In the genomic region with DNA sequence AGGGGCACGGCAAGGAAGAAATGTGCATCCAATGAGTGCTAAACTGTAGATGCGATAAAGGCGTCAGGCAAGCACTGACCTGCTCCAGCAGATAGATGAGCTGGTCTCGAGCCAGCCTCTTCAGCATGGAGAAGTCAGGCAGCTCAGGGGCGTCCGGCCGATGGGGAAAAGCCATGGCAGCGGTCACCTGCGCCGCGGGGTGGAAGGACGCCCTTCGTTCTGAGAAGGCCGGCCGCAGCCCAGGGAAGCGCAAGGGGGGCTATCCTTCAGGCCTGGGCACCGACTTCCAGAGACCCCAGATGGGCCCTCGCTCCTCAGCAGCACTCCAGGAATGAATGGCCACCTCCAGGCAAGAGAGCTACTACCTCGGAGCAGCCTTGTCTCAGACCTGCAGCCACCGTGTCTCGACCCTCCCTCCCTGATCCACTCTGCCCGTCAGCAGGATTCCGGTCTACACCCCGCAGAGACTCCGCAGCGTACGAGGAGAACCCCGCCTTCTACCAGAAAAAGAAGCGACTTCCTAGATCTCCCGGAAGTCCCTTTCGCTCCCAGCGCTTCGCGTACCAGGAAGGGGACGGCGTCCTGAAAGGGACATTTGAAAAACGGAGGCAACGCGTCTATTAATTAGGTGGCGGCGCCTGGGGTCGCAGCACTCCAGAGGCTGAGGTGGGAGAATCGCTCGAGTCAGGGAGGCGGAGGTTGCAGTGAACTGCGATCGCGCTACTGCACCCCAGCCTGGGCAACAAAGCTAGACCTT, we compare ENCODE assay signal across 8 cellular contexts. TPM values are rescaled to one million over a fixed set of nuclear protein-coding genes. Genes with fewer than 3 reads are reported as not detected.
DNase-seq lines count a peak whose midpoint lies in the region; ATAC-seq and TF ChIP-seq lines count a peak whose summit lies in the region.

A gene (minus strand): TSS at position 520 of the 757 bp plus-strand sequence. CDS start 345 bp downstream, at position 175.

- peak within 1 kb of the TSS; percentile 90 for H2AFZ ChIP-seq in OCI-LY3 (ENCODE audit: low read depth, low read length)

- no peaks in the 10 kb centered on the region; the same call in none of the 2 replicates for H4K20me1 ChIP-seq in OCI-LY3 (ENCODE audit: insufficient read depth, low read length)

- WGBS in HUES64, result under 1% methylated on average over 48 of the region's 48 CpGs

- peak; percentile 92 for DNase-seq in CMK (ENCODE audit: low read depth)
- DNase-seq in activated CD8-positive, alpha-beta memory T cell treated with anti-CD3 and anti-CD28 coated beads, Interleukin-2, amount 50 U/mL, for 48 hours, result peak; percentile 87
- DNase-seq in epithelial cell of esophagus (ENCODE audit: low read depth), result peak; percentile 84
- peak; percentile 52 to 76 for DNase-seq in stimulated activated CD8-positive, alpha-beta memory T cell treated with anti-CD3 and anti-CD28 coated beads, Interleukin-2, amount 100 ng/mL, for 48 hours (ENCODE audit: low read depth in 2 of 2)

- H3K9me3 ChIP-seq in HUES64 (ENCODE audit: insufficient read depth, low read depth, low read length) (no peaks in the 10 kb centered on the region), OCI-LY3 (ENCODE audit: insufficient read depth, low read length) (no peaks in the 10 kb centered on the region), mononuclear cell (ENCODE audit: low read depth, low read length) (no peaks in the 10 kb centered on the region)

- H3K4me1 ChIP-seq in HUES64 (ENCODE audit: insufficient read depth, low read length), result peaks cover 9% of the 10 kb centered on the region
- H3K4me1 ChIP-seq in OCI-LY3 (ENCODE audit: low read length), result peaks cover 16% of the 10 kb centered on the region
- peaks cover 22% of the 10 kb centered on the region for H3K4me1 ChIP-seq in mononuclear cell (ENCODE audit: insufficient read depth, low read length)

- H3K9ac ChIP-seq in HUES64 (ENCODE audit: low read depth, low read length) (peak within 1 kb of the TSS; percentile 67), OCI-LY3 (ENCODE audit: low read length) (peak within 1 kb of the TSS; percentile 90)

- peak within 1 kb of the TSS; percentile 100 for H3K4me2 ChIP-seq in OCI-LY3 (ENCODE audit: low read length)

- H3K27ac ChIP-seq in HUES64 (ENCODE audit: low read depth, low read length) (0 out of 2 replicates have a peak within 1 kb of the TSS, but pooled peaks have one; percentile 6), OCI-LY3 (ENCODE audit: low read length) (peak within 1 kb of the TSS; percentile 20; the same call in 1 of the 2 replicates)

- ATAC-seq in GM21390 (IDR thresholded peaks at IDR 0.05; ENCODE audit: unreplicated experiment), result peak; percentile 69

- H3K36me3 ChIP-seq in HUES64 (ENCODE audit: insufficient read depth, low read length) (no peaks in the 10 kb centered on the region), OCI-LY3 (replicated peaks; ENCODE audit: low read depth, low read length) (no peaks in the 10 kb centered on the region)

- no peaks in the 10 kb centered on the region for H3K27me3 ChIP-seq in HUES64 (ENCODE audit: insufficient read depth, low read length)
- H3K27me3 ChIP-seq in OCI-LY3 (ENCODE audit: low read depth, low read length), result no peaks in the 10 kb centered on the region
- H3K27me3 ChIP-seq in mononuclear cell (ENCODE audit: insufficient read depth, low read length), result no peaks in the 10 kb centered on the region

- no peak for TF ChIP-seq CTCF in OCI-LY3 (IDR thresholded peaks at IDR 0.05; ENCODE audit: low read depth, low read length)
- TF ChIP-seq CTCF in epithelial cell of esophagus (IDR thresholded peaks at IDR 0.05; ENCODE audit: insufficient read depth, low read depth, low read length, missing control alignments), result no peak

- H3K4me3 ChIP-seq in HUES64 (ENCODE audit: low read length) (peak within 1 kb of the TSS; percentile 77), OCI-LY3 (ENCODE audit: low read length) (peak within 1 kb of the TSS; percentile 96), epithelial cell of esophagus (ENCODE audit: low read length) (peak within 1 kb of the TSS; percentile 98), mononuclear cell (ENCODE audit: low read length) (peak within 1 kb of the TSS; percentile 94)

- H3K79me2 ChIP-seq in OCI-LY3 (ENCODE audit: low read length), result peaks cover 22% of the 10 kb centered on the region

RNA-seq across cellular contexts. Expression of the gene that starts here (rescaled TPM):
- polyA plus RNA-seq in HUES64 (2013, experiment 1 of 2), result 10.1 TPM
- polyA plus RNA-seq in HUES64 (2013, experiment 2 of 2), result 10.8 TPM
- total RNA-seq in mononuclear cell, result 9.1 TPM

Comparison
In these comparisons a context has a peak if more than half of its experiments do, and no peak if none do; other contexts are left out.
1. Peak in every context shown above with its lines: DNase-seq, ATAC-seq, H3K4me3 ChIP-seq and H3K27ac ChIP-seq.